Comparison of ENCODE assay signal across 9 cellular contexts in genomic region chrX:131841496-131842410, GRCh38.
DNase-seq lines count a peak whose midpoint lies in the region; ATAC-seq and TF ChIP-seq lines count a peak whose summit lies in the region.
"Had no signal": no experiment of that assay in that cellular context is flagged by ENCODE, and none has a peak within 500 bp of the region (broad histone marks: within the 10 kb centered on the region; RNA-seq: fewer than 3 reads in every experiment).

No MANE protein-coding gene starts in this region.

- H3K4me1 Mint-ChIP-seq in activated CD4-positive, alpha-beta T cell treated with anti-CD3 and anti-CD28 coated beads, Interleukin-2, amount 10 ng/mL, durations not matched to agents 24 days and 14 days, result peaks cover 3% of the 10 kb centered on the region
- peaks cover 5% of the 10 kb centered on the region for H3K4me1 Mint-ChIP-seq in neural progenitor cell

- no peaks in the 10 kb centered on the region for H3K9me3 Mint-ChIP-seq in activated CD4-positive, alpha-beta T cell treated with anti-CD3 and anti-CD28 coated beads, Interleukin-2, amount 10 ng/mL, durations not matched to agents 24 days and 14 days
- H3K9me3 Mint-ChIP-seq in neural progenitor cell, result no peaks in the 10 kb centered on the region

- H3K27me3 Mint-ChIP-seq in activated CD4-positive, alpha-beta T cell treated with anti-CD3 and anti-CD28 coated beads, Interleukin-2, amount 10 ng/mL, durations not matched to agents 24 days and 14 days, result no peaks in the 10 kb centered on the region
- H3K27me3 Mint-ChIP-seq in neural progenitor cell (ENCODE audit: insufficient read depth, low read depth), result peaks cover 6% of the 10 kb centered on the region

- H3K4me2 ChIP-seq in neural progenitor cell, result no peak overlapping the region

- no peak overlapping the region for H3K9ac ChIP-seq in neural progenitor cell

- H4K20me1 ChIP-seq in neural progenitor cell (ENCODE audit: low read depth), result no peaks in the 10 kb centered on the region

- H3K4me3 ChIP-seq in AG10803 (ENCODE audit: low read length) (no peak overlapping the region), fibroblast of mammary gland (ENCODE audit: control insufficient read depth, low read depth, low read length) (no peak overlapping the region), neural progenitor cell (no peak overlapping the region)
- H3K4me3 ChIP-seq: skin epidermis had no signal

- H2AFZ ChIP-seq in neural progenitor cell (replicated peaks), result no peak overlapping the region

- H3K4me1 ChIP-seq in neural progenitor cell, result no peaks in the 10 kb centered on the region

- DNase-seq in AG10803 (ENCODE audit: low read depth) (peak; percentile 31), GM10266 (ENCODE audit: extremely low spot score) (peak; percentile 26), NCI-H2081 (lab: John Stamatoyannopoulos, UW) (peak; percentile 64 to 67), fibroblast of mammary gland (ENCODE audit: low read depth) (peak; percentile 54), neural progenitor cell (ENCODE audit: low spot score) (peak; percentile 72)
- peak; percentile 79 for DNase-seq in activated CD4-positive, alpha-beta T cell treated with anti-CD3 and anti-CD28 coated beads, Interleukin-2, amount 10 ng/mL, durations not matched to agents 24 days and 14 days
- DNase-seq in NK-92 treated with Interleukin-12 subunit alpha and Interleukin-12 subunit beta, amount 100 ng/mL, for 24 hours (lab: John Stamatoyannopoulos, UW), result no peak

- H3K36me3 ChIP-seq in neural progenitor cell, result no peaks in the 10 kb centered on the region

- peak; percentile 75 for ATAC-seq in HG02759 (IDR thresholded peaks at IDR 0.05; ENCODE audit: unreplicated experiment)

- H3K27me3 ChIP-seq in neural progenitor cell, result no peaks in the 10 kb centered on the region

- no peak overlapping the region for H3K27ac ChIP-seq in neural progenitor cell
- H3K27ac ChIP-seq: skin epidermis had no signal

- intact Hi-C loops in activated CD4-positive, alpha-beta T cell treated with anti-CD3 and anti-CD28 coated beads, Interleukin-2, amount 10 ng/mL, durations not matched to agents 24 days and 14 days (cut with micrococcal nuclease), result loop anchor here (1.0 to 5.0 kb wide), 4 partner anchors 13 to 781 kb away; partner anchors contain the start of genes RAP2C and STK26

- peaks cover 5% of the 10 kb centered on the region for H3K9me3 ChIP-seq in neural progenitor cell (ENCODE audit: low read depth)

- no peaks in the 10 kb centered on the region for H3K79me2 ChIP-seq in neural progenitor cell (ENCODE audit: low read depth)

- no peaks in the 10 kb centered on the region for H3F3A ChIP-seq in neural progenitor cell (ENCODE audit: low read depth)

- H3K4me3 Mint-ChIP-seq in activated CD4-positive, alpha-beta T cell treated with anti-CD3 and anti-CD28 coated beads, Interleukin-2, amount 10 ng/mL, durations not matched to agents 24 days and 14 days, result no peak overlapping the region
- no peak overlapping the region for H3K4me3 Mint-ChIP-seq in neural progenitor cell

- peak; percentile 68 for TF ChIP-seq CTCF in AG10803 (conservative IDR thresholded peaks at IDR 0.05; ENCODE audit: low read length)
- peak; percentile 54 for TF ChIP-seq CTCF in GM10266 (IDR thresholded peaks at IDR 0.05; ENCODE audit: control insufficient read depth, insufficient read depth, low read depth, missing control alignments)
- TF ChIP-seq CTCF in fibroblast of mammary gland (conservative IDR thresholded peaks at IDR 0.05; ENCODE audit: control insufficient read depth, insufficient read depth, low read depth, low read length), result peak; percentile 90
- peak; percentile 74 for TF ChIP-seq CTCF in neural progenitor cell (IDR thresholded peaks at IDR 0.05)

- H3K36me3 Mint-ChIP-seq in activated CD4-positive, alpha-beta T cell treated with anti-CD3 and anti-CD28 coated beads, Interleukin-2, amount 10 ng/mL, durations not matched to agents 24 days and 14 days (ENCODE audit: low read depth), result no peaks in the 10 kb centered on the region
- H3K36me3 Mint-ChIP-seq in neural progenitor cell, result no peaks in the 10 kb centered on the region

- H3K27ac Mint-ChIP-seq in activated CD4-positive, alpha-beta T cell treated with anti-CD3 and anti-CD28 coated beads, Interleukin-2, amount 10 ng/mL, durations not matched to agents 24 days and 14 days, result no peak overlapping the region
- peak overlapping the region; percentile 63 for H3K27ac Mint-ChIP-seq in neural progenitor cell
